In the genomic region with DNA sequence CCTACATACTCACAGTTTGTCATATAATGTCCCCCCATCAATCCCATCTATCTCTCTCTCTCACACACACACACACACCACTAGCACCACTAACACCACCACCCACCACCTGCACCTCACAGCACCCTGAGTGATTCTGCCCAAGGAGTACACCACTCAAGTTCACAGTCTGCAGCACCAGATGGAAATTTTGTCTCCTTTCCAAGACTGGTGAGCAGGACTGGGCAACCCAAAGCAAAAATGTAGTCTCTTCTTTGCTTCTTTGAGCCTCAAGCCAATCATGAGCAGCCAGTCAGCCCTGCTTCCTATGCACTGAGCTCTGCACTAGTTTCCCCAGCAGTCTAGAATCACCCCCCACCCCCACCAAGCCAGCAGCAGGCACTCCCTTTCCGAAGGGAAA, we compare ENCODE assay signal across 1 cellular context.
TF ChIP-seq lines count a peak whose summit lies in the region.

No MANE protein-coding gene starts in this region.

TF ChIP-seq in H1, 55 proteins besides CTCF, POLR2A, EP300 and RAD21:
- TF ChIP-seq EGR1 (IDR thresholded peaks at IDR 0.05; ENCODE audit: borderline replicate concordance, low read depth, low read length), result no peak
- no peak for TF ChIP-seq SRF (IDR thresholded peaks at IDR 0.05; ENCODE audit: low read depth, low read length)
- no peak for TF ChIP-seq HDAC6 (IDR thresholded peaks at IDR 0.05; ENCODE audit: low read depth, low read length)
- TF ChIP-seq CHD2 (IDR thresholded peaks at IDR 0.05; ENCODE audit: low read length), result no peak
- TF ChIP-seq KDM1A (IDR thresholded peaks at IDR 0.05; ENCODE audit: borderline replicate concordance, low read length), result no peak
- no peak for TF ChIP-seq BCL11A (IDR thresholded peaks at IDR 0.05; ENCODE audit: low read depth in 2 of 2, low read length in 2 of 2)
- no peak for TF ChIP-seq RNF2 (IDR thresholded peaks at IDR 0.05; ENCODE audit: borderline replicate concordance, low read depth, low read length, missing control alignments, poor library complexity, severe bottlenecking)
- TF ChIP-seq TAF1 (IDR thresholded peaks at IDR 0.05; ENCODE audit: low read depth, low read length), result no peak
- TF ChIP-seq TAF7 (optimal IDR thresholded peaks at IDR 0.05; ENCODE audit: borderline replicate concordance, low read depth, low read length), result no peak
